ENCODE assay signal across 18 cellular contexts in genomic region chr9:86328153-86328552, GRCh38.
"Had no signal": no experiment of that assay in that cellular context is flagged by ENCODE, and none has a peak within 500 bp of the region (broad histone marks: within the 10 kb centered on the region; RNA-seq: fewer than 3 reads in every experiment).

No MANE protein-coding gene starts in this region.

- H3K4me3 ChIP-seq: heart left ventricle, lower lobe of right lung, smooth muscle cell, stomach, suprapubic skin, tibial nerve, uterus had no signal

- H3K9me3 Mint-ChIP-seq: activated naive CD4-positive, alpha-beta T cell treated with anti-CD3 and anti-CD28 coated beads, Interleukin-2, amount 10 ng/mL, durations not matched to agents 7 days and 5 days; activated T-cell treated with anti-CD3 and anti-CD28 coated beads, Interleukin-2, amount 50 U/mL, for 4 hours; stimulated activated memory B cell treated with anti-CD40 and anti-IgM and Interleukin-4, amounts not matched to agents 10 μg/mL and 1 μg/mL and 100 μg/mL, for 72 hours had no signal

- H3K4me1 ChIP-seq: heart left ventricle, lower lobe of right lung, suprapubic skin, tibial nerve, uterus had no signal

- H3K27me3 Mint-ChIP-seq: activated naive CD4-positive, alpha-beta T cell treated with anti-CD3 and anti-CD28 coated beads, Interleukin-2, amount 10 ng/mL, durations not matched to agents 7 days and 5 days; naive B cell; stimulated activated memory B cell treated with anti-CD40 and anti-IgM and Interleukin-4, amounts not matched to agents 10 μg/mL and 1 μg/mL and 100 μg/mL, for 72 hours had no signal

- H3K4me3 Mint-ChIP-seq: activated naive CD4-positive, alpha-beta T cell treated with anti-CD3 and anti-CD28 coated beads, Interleukin-2, amount 10 ng/mL, durations not matched to agents 7 days and 5 days; activated T-cell treated with anti-CD3 and anti-CD28 coated beads, Interleukin-2, amount 50 U/mL, for 4 hours; naive B cell; stimulated activated memory B cell treated with anti-CD40 and anti-IgM and Interleukin-4, amounts not matched to agents 10 μg/mL and 1 μg/mL and 100 μg/mL, for 72 hours; T-helper 2 cell treated with Interferon-gamma antibody and Interleukin-4, amounts not matched to agents 5 μg/mL and 100 μg/mL, for 36 hours had no signal

- H3K27ac ChIP-seq: heart left ventricle, lower lobe of right lung, stomach, suprapubic skin, tibial nerve, uterus, VCaP had no signal

- DNase-seq: activated CD4-positive, alpha-beta T cell treated with anti-CD3 and anti-CD28 coated beads, Interleukin-2, amount 50 U/mL, for 1 hour; activated CD4-positive, CD25-positive, alpha-beta regulatory T cell treated with anti-CD3 and anti-CD28 coated beads, Interleukin-2, amount 50 U/mL, for 72 hours; activated effector memory CD4-positive, alpha-beta T cell treated with anti-CD3 and anti-CD28 coated beads, Interleukin-2, amount 50 U/mL, for 16 hours; activated naive CD4-positive, alpha-beta T cell treated with anti-CD3 and anti-CD28 coated beads, Interleukin-2, amount 10 ng/mL, durations not matched to agents 7 days and 5 days; activated T-cell treated with anti-CD3 and anti-CD28 coated beads, Interleukin-2, amount 50 U/mL, for 4 hours; amygdala; heart left ventricle; lower lobe of right lung; naive B cell; stimulated activated CD4-positive, alpha-beta T cell treated with anti-CD3 and anti-CD28 coated beads, Interleukin-15, amount 100 ng/mL, for 24 hours; stomach; uterus had no signal

- H3K27me3 ChIP-seq: heart left ventricle, stomach, suprapubic skin, tibial nerve, uterus had no signal

- H3K36me3 ChIP-seq: uterus had no signal

- H3K27ac Mint-ChIP-seq: activated naive CD4-positive, alpha-beta T cell treated with anti-CD3 and anti-CD28 coated beads, Interleukin-2, amount 10 ng/mL, durations not matched to agents 7 days and 5 days; stimulated activated memory B cell treated with anti-CD40 and anti-IgM and Interleukin-4, amounts not matched to agents 10 μg/mL and 1 μg/mL and 100 μg/mL, for 72 hours; T-helper 2 cell treated with Interferon-gamma antibody and Interleukin-4, amounts not matched to agents 5 μg/mL and 100 μg/mL, for 36 hours had no signal

- H3K9me3 ChIP-seq: heart left ventricle, lower lobe of right lung, stomach, suprapubic skin, tibial nerve, uterus had no signal
